ENCODE assay signal across 8 cellular contexts in genomic region chr19:17303167-17303939, GRCh38. TPM values are rescaled to one million over a fixed set of nuclear protein-coding genes. Genes with fewer than 3 reads are reported as not detected.
DNase-seq lines count a peak whose midpoint lies in the region; ATAC-seq and TF ChIP-seq lines count a peak whose summit lies in the region.

ABHD8 (minus strand) TSS chr19:17303425; CDS start chr19:17301616, 1,809 bp downstream.

- no peak within 1 kb of the TSS for H3K27ac Mint-ChIP-seq in progenitor cell of endocrine pancreas

- H3K27me3 Mint-ChIP-seq in progenitor cell of endocrine pancreas = no peaks in the 10 kb centered on the region

- H3K9me3 ChIP-seq in left ventricle myocardium inferior (replicated peaks) (peaks cover under 1% of the 10 kb centered on the region), upper lobe of right lung (no peaks in the 10 kb centered on the region)

- DNase-seq in NCI-H1436 (lab: John Stamatoyannopoulos, UW) (peak; percentile 94), amygdala (lab: John Stamatoyannopoulos, UW) (peak in 55 of 56 donors; percentile 13 to 96 (median 86)), left ventricle myocardium inferior (peak; percentile 96), progenitor cell of endocrine pancreas (ENCODE audit: low spot score, unreplicated experiment) (peak; percentile 96), upper lobe of right lung (peak; percentile 98)

- H3K4me1 Mint-ChIP-seq in progenitor cell of endocrine pancreas (ENCODE audit: low read depth) = peaks cover 15% of the 10 kb centered on the region

- H3K4me1 ChIP-seq in left ventricle myocardium inferior (peaks cover 55% of the 10 kb centered on the region), upper lobe of right lung (peaks cover 34% of the 10 kb centered on the region)

- H3K36me3 ChIP-seq in left ventricle myocardium inferior = peaks cover 13% of the 10 kb centered on the region
- no peaks in the 10 kb centered on the region for H3K36me3 ChIP-seq in upper lobe of right lung

- peaks cover 4% of the 10 kb centered on the region for H3K36me3 Mint-ChIP-seq in progenitor cell of endocrine pancreas (ENCODE audit: insufficient read depth)

- H3K4me3 Mint-ChIP-seq in progenitor cell of endocrine pancreas (ENCODE audit: low read depth) = peak within 1 kb of the TSS; percentile 69

- peak within 1 kb of the TSS; percentile 92 for H3K4me3 ChIP-seq in left ventricle myocardium inferior
- peak within 1 kb of the TSS; percentile 91 for H3K4me3 ChIP-seq in upper lobe of right lung

- intact Hi-C loops in T-helper 1 cell treated with Interleukin-12 subunit alpha and Interleukin-12 subunit beta and Interleukin-4 antibody, amounts not matched to agents 30 ng/mL and 1 ng/mL, for 36 hours (cut with micrococcal nuclease) = loop anchor here (1.0 to 2.0 kb wide), 4 partner anchors 11 to 717 kb away; partner anchors contain the start of genes COLGALT1, HAUS8 and MYO9B
- intact Hi-C loops in left ventricle myocardium inferior (cut with micrococcal nuclease) = no loop called here
- intact Hi-C loops in upper lobe of right lung (cut with DNase I) = no loop called here

- peak; percentile 62 for ATAC-seq in HG02678 (IDR thresholded peaks at IDR 0.05; ENCODE audit: unreplicated experiment)
- peak; percentile 87 for ATAC-seq in upper lobe of right lung

- no peaks in the 10 kb centered on the region for H3K9me3 Mint-ChIP-seq in progenitor cell of endocrine pancreas (ENCODE audit: low read depth)

- TF ChIP-seq CTCF in GM12873 (IDR thresholded peaks at IDR 0.05; ENCODE audit: insufficient read depth, low read depth, low read length, missing control alignments) (peak; percentile 46), left ventricle myocardium inferior (IDR thresholded peaks at IDR 0.05; ENCODE audit: borderline replicate concordance) (peak; percentile 82), progenitor cell of endocrine pancreas (IDR thresholded peaks at IDR 0.05; ENCODE audit: unreplicated experiment) (peak; percentile 74), upper lobe of right lung (IDR thresholded peaks at IDR 0.05) (peak; percentile 72)

- H3K27ac ChIP-seq in left ventricle myocardium inferior (replicated peaks) (peak within 1 kb of the TSS; percentile 98), upper lobe of right lung (peak within 1 kb of the TSS; percentile 94)

- H3K27me3 ChIP-seq in left ventricle myocardium inferior (ENCODE audit: low read depth) = no peaks in the 10 kb centered on the region
- no peaks in the 10 kb centered on the region for H3K27me3 ChIP-seq in upper lobe of right lung

RNA-seq across cellular contexts. Expression of gene ABHD8, which starts in this region (rescaled TPM):
- 12.0 and 12.7 TPM in 2 replicates for total RNA-seq in T-helper 1 cell treated with Interleukin-12 subunit alpha and Interleukin-12 subunit beta and Interleukin-4 antibody, amounts not matched to agents 30 ng/mL and 1 ng/mL, for 36 hours
- total RNA-seq in left ventricle myocardium inferior (11.7 TPM), progenitor cell of endocrine pancreas (16.2 and 16.9 TPM in 2 replicates), upper lobe of right lung (17.1 TPM)

Comparison
In these comparisons a context has a peak if more than half of its experiments do, and no peak if none do; other contexts are left out.
1. Peak in every context shown above with its lines: DNase-seq, ATAC-seq, H3K4me3 ChIP-seq and H3K27ac ChIP-seq.